Comparison of ENCODE assay signal across 16 cellular contexts in the genomic region with DNA sequence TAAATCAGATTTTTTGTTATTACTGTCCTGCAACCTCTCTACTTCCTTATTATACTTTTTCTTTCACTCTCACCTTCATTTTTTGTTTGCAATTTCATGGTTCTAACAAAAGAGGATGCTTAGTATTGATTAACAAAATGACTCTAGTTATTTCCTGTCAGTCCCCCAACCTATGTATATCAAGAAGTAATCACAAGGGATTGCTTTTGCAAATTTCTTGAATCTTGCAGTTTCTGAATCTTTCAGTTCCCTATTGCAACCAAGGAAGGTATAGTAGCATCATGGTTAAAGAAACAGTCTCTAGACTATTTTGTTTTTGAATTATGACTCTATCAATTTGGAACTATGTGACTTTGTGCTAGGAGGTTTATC.
A peak's percentile ranks its signal among the peaks of the same experiment; 100 is the strongest.
DNase-seq lines count a peak whose midpoint lies in the region; ATAC-seq and TF ChIP-seq lines count a peak whose summit lies in the region.
"Had no signal": no experiment of that assay in that cellular context is flagged by ENCODE, and none has a peak within 500 bp of the region (broad histone marks: within the 10 kb centered on the region; RNA-seq: fewer than 3 reads in every experiment).

No MANE protein-coding gene starts in this region.

- dilution Hi-C loops in mammary epithelial cell (cut with HindIII; ENCODE audit: low sequenced_read_pairs), result no loop called here

- H3K27me3 ChIP-seq in mammary epithelial cell (ENCODE audit: insufficient read depth, low read length) (no peaks in the 10 kb centered on the region), right cardiac atrium (ENCODE audit: control insufficient read depth, insufficient read depth) (no peaks in the 10 kb centered on the region)
- H3K27me3 ChIP-seq: ovary, testis had no signal

- no peaks in the 10 kb centered on the region for H3K36me3 ChIP-seq in mammary epithelial cell (ENCODE audit: insufficient read depth, low read length)
- H3K36me3 ChIP-seq: ovary had no signal

- intact Hi-C loops in mammary epithelial cell (cut with micrococcal nuclease) (no loop called here), right cardiac atrium (cut with DNase I) (no loop called here)

- CTCF ChIA-PET in mammary epithelial cell (lab: Charles Lee; ENCODE audit: low non-redundant PET), result no interaction called here

- no peak overlapping the region for H3K9ac ChIP-seq in mammary epithelial cell (ENCODE audit: insufficient read depth, low read length)

- H3K9me3 ChIP-seq in mammary epithelial cell (replicated peaks; ENCODE audit: insufficient read depth, low read length) (no peaks in the 10 kb centered on the region), right cardiac atrium (ENCODE audit: control insufficient read depth, low read length) (no peaks in the 10 kb centered on the region)
- H3K9me3 ChIP-seq: mucosa of descending colon, ovary, testis had no signal

- no peaks in the 10 kb centered on the region for H4K20me1 ChIP-seq in mammary epithelial cell (ENCODE audit: insufficient read depth, low read length)

- TF ChIP-seq CTCF in mammary epithelial cell (conservative IDR thresholded peaks at IDR 0.05 in 1 of 2, IDR thresholded peaks at IDR 0.05 in 1 of 2; ENCODE audit: extremely low read depth in 1 of 2, insufficient read depth in 1 of 2, low read depth in 1 of 2, low read length in 2 of 2), result no peak

- H3K79me2 ChIP-seq in mammary epithelial cell (ENCODE audit: insufficient read depth, low read length), result no peaks in the 10 kb centered on the region

- in situ Hi-C loops in mammary epithelial cell (cut with MboI; ENCODE audit: low sequenced_read_pairs in 2 of 2), result no loop called here

- H3K27ac ChIP-seq in mammary epithelial cell (ENCODE audit: insufficient read depth, low read depth, low read length) (no peak overlapping the region), right cardiac atrium (ENCODE audit: low read length) (no peak overlapping the region)
- H3K27ac ChIP-seq: ovary, testis had no signal

- no peak overlapping the region for H2AFZ ChIP-seq in mammary epithelial cell (ENCODE audit: low read depth, low read length)

- ATAC-seq in GM18498 (IDR thresholded peaks at IDR 0.05; ENCODE audit: unreplicated experiment), result peak; percentile 71
- peak; percentile 94 for ATAC-seq in GM19397 (IDR thresholded peaks at IDR 0.05; ENCODE audit: unreplicated experiment)
- ATAC-seq in HG02840 (IDR thresholded peaks at IDR 0.05; ENCODE audit: low FRiP score, unreplicated experiment), result peak; percentile 84
- peak; percentile 72 for ATAC-seq in HG03439 (IDR thresholded peaks at IDR 0.05; ENCODE audit: unreplicated experiment)
- no peak for ATAC-seq in right cardiac atrium
- ATAC-seq: activated CD4-positive, alpha-beta T cell treated with anti-CD3 and anti-CD28 coated beads for 36 hours; CD8-positive, alpha-beta T cell; T-helper 17 cell had no signal

- H3K4me3 ChIP-seq in mammary epithelial cell (replicated peaks in 1 of 3; ENCODE audit: insufficient read depth in 1 of 3, low read depth in 2 of 3, low read length in 3 of 3), result no peak overlapping the region
- H3K4me3 ChIP-seq in right cardiac atrium (ENCODE audit: low read length), result no peak overlapping the region
- H3K4me3 ChIP-seq: mucosa of descending colon, ovary, testis had no signal

- no TSS peak for BruUV-seq in mammary epithelial cell (replicated peaks; lab: Mats Ljungman, UMichigan)

- no peaks in the 10 kb centered on the region for H3K4me1 ChIP-seq in mammary epithelial cell (ENCODE audit: insufficient read depth, low read length)
- H3K4me1 ChIP-seq in right cardiac atrium (ENCODE audit: control insufficient read depth, insufficient read depth, low read length), result no peaks in the 10 kb centered on the region
- H3K4me1 ChIP-seq: testis had no signal

- H3K4me2 ChIP-seq in mammary epithelial cell (ENCODE audit: insufficient read depth, low read depth, low read length), result no peak overlapping the region

- no peak for DNase-seq in NCI-H446 treated with DMSO at 0.1 percent for 48 hours (lab: John Stamatoyannopoulos, UW)
- no peak for DNase-seq in NCI-H2196 (lab: John Stamatoyannopoulos, UW; ENCODE audit: unreplicated experiment)
- no peak for DNase-seq in mammary epithelial cell
- no peak for DNase-seq in right cardiac atrium
- DNase-seq: activated CD4-positive, alpha-beta T cell treated with anti-CD3 and anti-CD28 coated beads for 36 hours; CD8-positive, alpha-beta T cell; NCI-H1417 treated with DMSO at 0.1 percent for 48 hours; NCI-H526; T-helper 17 cell had no signal

Comparison
In these comparisons a context has a peak if more than half of its experiments do, and no peak if none do; other contexts are left out.
1. ATAC-seq: peak in GM18498 (single experiment), GM19397 (single experiment), HG02840 (single experiment) and HG03439 (single experiment); none in right cardiac atrium (0 of 2).